17 cellular contexts compared by ENCODE assay signal in the genomic region with DNA sequence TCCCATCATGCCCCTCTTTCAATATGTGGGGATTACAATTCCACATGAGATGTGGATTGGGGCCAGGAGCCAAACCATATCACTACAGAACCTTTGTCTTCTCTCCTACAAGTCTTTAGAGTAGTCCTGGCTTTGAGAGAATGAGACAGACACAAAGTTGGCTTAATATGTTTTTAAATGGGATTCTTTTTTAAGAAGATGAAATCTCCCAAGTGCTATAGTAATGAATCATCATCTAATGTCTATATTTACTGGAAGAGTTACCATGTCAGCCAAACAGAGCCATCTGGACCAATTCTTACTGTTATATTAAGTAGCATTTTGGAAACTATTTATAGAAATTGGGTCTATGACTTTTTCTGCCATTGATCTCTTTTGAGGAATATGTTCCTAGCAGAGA. TPM values are rescaled to one million over a fixed set of nuclear protein-coding genes. Genes with fewer than 3 reads are reported as not detected.
A peak's percentile ranks its signal among the peaks of the same experiment; 100 is the strongest.
DNase-seq lines count a peak whose midpoint lies in the region; ATAC-seq and TF ChIP-seq lines count a peak whose summit lies in the region.
"Had no signal": no experiment of that assay in that cellular context is flagged by ENCODE, and none has a peak within 500 bp of the region (broad histone marks: within the 10 kb centered on the region; RNA-seq: fewer than 3 reads in every experiment).

No MANE protein-coding gene starts in this region.

- H3K4me1 Mint-ChIP-seq in osteocyte (ENCODE audit: unreplicated experiment): peaks cover 9% of the 10 kb centered on the region

- H3K4me1 ChIP-seq in PC-9 (replicated peaks; ENCODE audit: insufficient read depth): no peaks in the 10 kb centered on the region
- H3K4me1 ChIP-seq in right atrium auricular region: no peaks in the 10 kb centered on the region
- H3K4me1 ChIP-seq: psoas muscle had no signal

- H3K27me3 ChIP-seq in PC-9 (ENCODE audit: insufficient read depth, low read depth): no peaks in the 10 kb centered on the region
- no peaks in the 10 kb centered on the region for H3K27me3 ChIP-seq in right atrium auricular region

- ATAC-seq in GM18868 (IDR thresholded peaks at IDR 0.05; ENCODE audit: unreplicated experiment): no peak
- ATAC-seq: esophagus mucosa, HepG2, psoas muscle had no signal

- H4K20me1 ChIP-seq in PC-9 (ENCODE audit: insufficient read depth): no peaks in the 10 kb centered on the region

- TF ChIP-seq CTCF in PC-9 (conservative IDR thresholded peaks at IDR 0.05) (no peak), epithelial cell of esophagus (IDR thresholded peaks at IDR 0.05; ENCODE audit: insufficient read depth, low read depth, low read length, missing control alignments) (no peak), osteocyte (IDR thresholded peaks at IDR 0.05) (no peak), right atrium auricular region (IDR thresholded peaks at IDR 0.05) (no peak)

- no TSS peak for BruUV-seq in PC-9 (replicated peaks; lab: Mats Ljungman, UMichigan)

- H3K9me3 Mint-ChIP-seq in osteocyte (ENCODE audit: unreplicated experiment): no peaks in the 10 kb centered on the region
- H3K9me3 Mint-ChIP-seq: CD4-positive, alpha-beta T cell had no signal

- DNase-seq in EH (ENCODE audit: low read depth) (peak; percentile 96), PC-9 (no peak), epithelial cell of esophagus (ENCODE audit: low read depth) (peak; percentile 50), osteocyte (ENCODE audit: extremely low spot score, unreplicated experiment) (no peak), right atrium auricular region (ENCODE audit: low spot score) (no peak), NCI-H2171 treated with DMSO at 0.1 percent for 48 hours (lab: John Stamatoyannopoulos, UW) (no peak)
- DNase-seq in stimulated activated CD4-positive, alpha-beta T cell treated with anti-CD3 and anti-CD28 coated beads, Interleukin-15, amount 100 ng/mL, for 24 hours: no peak
- DNase-seq: activated gamma-delta T cell; CD4-positive, alpha-beta T cell; central memory CD4-positive, alpha-beta T cell; NCI-H1417; NCI-H69; psoas muscle had no signal

- CTCF ChIA-PET in PC-9 (lab: Charles Lee): no interaction called here

- peak overlapping the region; percentile 34; the same call in 1 of the 2 replicates for H2AFZ ChIP-seq in PC-9

- H3K27me3 Mint-ChIP-seq in osteocyte (ENCODE audit: unreplicated experiment): no peaks in the 10 kb centered on the region

- H3F3A ChIP-seq in PC-9 (ENCODE audit: insufficient read depth, low read depth): no peaks in the 10 kb centered on the region

- POLR2A ChIA-PET in PC-9 (lab: Charles Lee; ENCODE audit: unreplicated experiment): no interaction called here

- H3K27ac ChIP-seq in PC-9 (no peak overlapping the region), right atrium auricular region (no peak overlapping the region)
- H3K27ac ChIP-seq: psoas muscle had no signal

- peak overlapping the region; percentile 79 for H3K27ac Mint-ChIP-seq in osteocyte (ENCODE audit: unreplicated experiment)
- H3K27ac Mint-ChIP-seq: CD4-positive, alpha-beta T cell; stimulated activated naive CD8-positive, alpha-beta T cell treated with anti-CD3 and anti-CD28 coated beads, Interleukin-15, Interleukin-2, amounts not matched to agents 100 ng/mL and 50 ng/mL, for 24 hours had no signal

- intact Hi-C loops in PC-9 (cut with micrococcal nuclease; ENCODE audit: unreplicated experiment): no loop called here

- H3K36me3 Mint-ChIP-seq in osteocyte (ENCODE audit: unreplicated experiment): no peaks in the 10 kb centered on the region

- no peaks in the 10 kb centered on the region for H3K36me3 ChIP-seq in PC-9 (ENCODE audit: low read depth)
- H3K36me3 ChIP-seq in right atrium auricular region: no peaks in the 10 kb centered on the region

- H3K4me3 Mint-ChIP-seq in osteocyte (ENCODE audit: unreplicated experiment): no peak overlapping the region
- H3K4me3 Mint-ChIP-seq: CD4-positive, alpha-beta T cell; stimulated activated naive CD8-positive, alpha-beta T cell treated with anti-CD3 and anti-CD28 coated beads, Interleukin-15, Interleukin-2, amounts not matched to agents 100 ng/mL and 50 ng/mL, for 24 hours had no signal

- H3K4me3 ChIP-seq in PC-9 (no peak overlapping the region), epithelial cell of esophagus (ENCODE audit: low read length) (no peak overlapping the region), right atrium auricular region (no peak overlapping the region)
- H3K4me3 ChIP-seq: psoas muscle had no signal

- no peaks in the 10 kb centered on the region for H3K79me2 ChIP-seq in PC-9 (ENCODE audit: low read depth)

- H3K9me3 ChIP-seq in PC-9 (ENCODE audit: insufficient read depth, low read depth) (no peaks in the 10 kb centered on the region), right atrium auricular region (no peaks in the 10 kb centered on the region)
- H3K9me3 ChIP-seq: psoas muscle had no signal

- H3K4me2 ChIP-seq in PC-9: no peak overlapping the region

- no peaks in the 10 kb centered on the region for H3K9me2 ChIP-seq in PC-9 (ENCODE audit: insufficient read depth)

RNA-seq across cellular contexts. Expression of a gene that starts 38.1 kb away (rescaled TPM):
- total RNA-seq in PC-9 (2021): not detected in 2 replicates
- not detected in 2 replicates for total RNA-seq in osteocyte
- not detected for total RNA-seq in right atrium auricular region
- total RNA-seq: CD4-positive, alpha-beta T cell; HepG2; psoas muscle had no signal

Comparison
In these comparisons a context has a peak if more than half of its experiments do, and no peak if none do; other contexts are left out.
1. DNase-seq: peak in EH (single experiment) and epithelial cell of esophagus (single experiment); none in PC-9 (0 of 2), osteocyte (single experiment), right atrium auricular region (single experiment), stimulated activated CD4-positive, alpha-beta T cell treated with anti-CD3 and anti-CD28 coated beads, Interleukin-15, amount 100 ng/mL, for 24 hours (single experiment) and NCI-H2171 treated with DMSO at 0.1 percent for 48 hours (single experiment).